Comparison of ENCODE assay signal across 2 cellular contexts in genomic region chr3:150249776-150250175, GRCh38.
TF ChIP-seq lines count a peak whose summit lies in the region.

No MANE protein-coding gene starts in this region.

TF ChIP-seq in SK-N-SH, 30 proteins besides CTCF, POLR2A, EP300 and RAD21 (continued from another document):
- TF ChIP-seq TAF1 (IDR thresholded peaks at IDR 0.05; ENCODE audit: borderline replicate concordance, low read depth, low read length) (no peak), RCOR1 (IDR thresholded peaks at IDR 0.05; ENCODE audit: low read length) (no peak), POLR2AphosphoS5 (IDR thresholded peaks at IDR 0.05; ENCODE audit: low read depth, low read length) (no peak)

TF ChIP-seq in SK-N-SH treated with all-trans-retinoic acid at 6 μM for 48 hours, 23 proteins besides CTCF, POLR2A, EP300 and RAD21 (continued from another document):
- TF ChIP-seq CREB5 (CRISPR knock-in tag; IDR thresholded peaks at IDR 0.05; ENCODE audit: low read depth) (no peak), CSDC2 (CRISPR knock-in tag; IDR thresholded peaks at IDR 0.05) (no peak), ISL1 (CRISPR knock-in tag; IDR thresholded peaks at IDR 0.05) (no peak), CSRNP3 (CRISPR knock-in tag; IDR thresholded peaks at IDR 0.05) (no peak), ZFP30 (CRISPR knock-in tag; IDR thresholded peaks at IDR 0.05) (no peak), ZFP3 (CRISPR knock-in tag; IDR thresholded peaks at IDR 0.05) (no peak), ARNTL (CRISPR knock-in tag; IDR thresholded peaks at IDR 0.05; ENCODE audit: borderline replicate concordance, low read depth) (no peak), TCF4 (CRISPR knock-in tag; IDR thresholded peaks at IDR 0.05; ENCODE audit: borderline replicate concordance) (no peak), ESRRG (CRISPR knock-in tag; IDR thresholded peaks at IDR 0.05) (no peak), OSR1 (CRISPR knock-in tag; IDR thresholded peaks at IDR 0.05) (no peak), ZC3H10 (CRISPR knock-in tag; IDR thresholded peaks at IDR 0.05) (no peak), ZNF8 (CRISPR knock-in tag; IDR thresholded peaks at IDR 0.05) (no peak), RARB (CRISPR knock-in tag; IDR thresholded peaks at IDR 0.05) (no peak), SNAI2 (CRISPR knock-in tag; IDR thresholded peaks at IDR 0.05) (no peak), PPARA (CRISPR knock-in tag; IDR thresholded peaks at IDR 0.05; ENCODE audit: borderline replicate concordance) (no peak), TOX (CRISPR knock-in tag; IDR thresholded peaks at IDR 0.05; ENCODE audit: borderline replicate concordance) (no peak)
- TF ChIP-seq, protein P1, sequence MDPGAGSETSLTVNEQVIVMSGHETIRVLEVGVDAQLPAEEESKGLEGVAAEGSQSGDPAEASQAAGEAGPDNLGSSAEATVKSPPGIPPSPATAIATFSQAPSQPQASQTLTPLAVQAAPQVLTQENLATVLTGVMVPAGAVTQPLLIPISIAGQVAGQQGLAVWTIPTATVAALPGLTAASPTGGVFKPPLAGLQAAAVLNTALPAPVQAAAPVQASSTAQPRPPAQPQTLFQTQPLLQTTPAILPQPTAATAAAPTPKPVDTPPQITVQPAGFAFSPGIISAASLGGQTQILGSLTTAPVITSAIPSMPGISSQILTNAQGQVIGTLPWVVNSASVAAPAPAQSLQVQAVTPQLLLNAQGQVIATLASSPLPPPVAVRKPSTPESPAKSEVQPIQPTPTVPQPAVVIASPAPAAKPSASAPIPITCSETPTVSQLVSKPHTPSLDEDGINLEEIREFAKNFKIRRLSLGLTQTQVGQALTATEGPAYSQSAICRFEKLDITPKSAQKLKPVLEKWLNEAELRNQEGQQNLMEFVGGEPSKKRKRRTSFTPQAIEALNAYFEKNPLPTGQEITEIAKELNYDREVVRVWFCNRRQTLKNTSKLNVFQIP (CRISPR knock-in tag; IDR thresholded peaks at IDR 0.05; ENCODE audit: borderline replicate concordance, low read depth) = no peak
- TF ChIP-seq, protein P2, sequence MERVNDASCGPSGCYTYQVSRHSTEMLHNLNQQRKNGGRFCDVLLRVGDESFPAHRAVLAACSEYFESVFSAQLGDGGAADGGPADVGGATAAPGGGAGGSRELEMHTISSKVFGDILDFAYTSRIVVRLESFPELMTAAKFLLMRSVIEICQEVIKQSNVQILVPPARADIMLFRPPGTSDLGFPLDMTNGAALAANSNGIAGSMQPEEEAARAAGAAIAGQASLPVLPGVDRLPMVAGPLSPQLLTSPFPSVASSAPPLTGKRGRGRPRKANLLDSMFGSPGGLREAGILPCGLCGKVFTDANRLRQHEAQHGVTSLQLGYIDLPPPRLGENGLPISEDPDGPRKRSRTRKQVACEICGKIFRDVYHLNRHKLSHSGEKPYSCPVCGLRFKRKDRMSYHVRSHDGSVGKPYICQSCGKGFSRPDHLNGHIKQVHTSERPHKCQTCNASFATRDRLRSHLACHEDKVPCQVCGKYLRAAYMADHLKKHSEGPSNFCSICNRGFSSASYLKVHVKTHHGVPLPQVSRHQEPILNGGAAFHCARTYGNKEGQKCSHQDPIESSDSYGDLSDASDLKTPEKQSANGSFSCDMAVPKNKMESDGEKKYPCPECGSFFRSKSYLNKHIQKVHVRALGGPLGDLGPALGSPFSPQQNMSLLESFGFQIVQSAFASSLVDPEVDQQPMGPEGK (CRISPR knock-in tag; IDR thresholded peaks at IDR 0.05; ENCODE audit: borderline replicate concordance) = no peak
